In the genomic region with DNA sequence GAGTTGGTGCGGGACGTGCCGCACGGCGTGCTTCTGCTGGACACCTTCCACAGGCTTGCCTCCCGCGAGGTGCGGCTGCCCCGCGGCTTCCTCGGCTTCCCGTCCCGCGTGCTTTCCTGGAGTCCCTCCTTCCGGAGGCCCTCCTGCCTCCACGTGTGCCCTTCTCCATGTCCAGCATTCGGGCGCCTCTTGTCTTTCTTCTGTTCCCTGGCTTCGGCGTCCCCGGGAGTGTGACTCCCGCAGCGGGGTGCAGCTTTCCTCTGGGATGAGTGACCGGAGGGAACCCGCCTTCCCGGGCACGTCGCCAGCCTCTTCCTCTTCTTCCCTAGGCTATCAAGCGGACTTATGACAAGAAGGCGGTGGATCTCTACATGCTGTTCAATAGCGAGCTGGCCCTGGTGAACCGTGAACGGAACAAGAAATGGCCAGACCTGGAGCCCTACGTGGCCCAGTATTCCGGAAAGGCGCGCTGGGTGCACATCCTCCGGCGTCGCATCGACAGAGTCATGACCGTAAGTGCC, we compare ENCODE assay signal across 15 cellular contexts. TPM values are rescaled to one million over a fixed set of nuclear protein-coding genes. Genes with fewer than 3 reads are reported as not detected.
DNase-seq lines count a peak whose midpoint lies in the region; TF ChIP-seq lines count a peak whose summit lies in the region.
"Had no signal": no experiment of that assay in that cellular context is flagged by ENCODE, and none has a peak within 500 bp of the region (broad histone marks: within the 10 kb centered on the region; RNA-seq: fewer than 3 reads in every experiment).

No MANE protein-coding gene starts in this region.

- H3K27ac Mint-ChIP-seq in Caco-2 (ENCODE audit: unreplicated experiment), result peak overlapping the region; percentile 14
- H3K27ac Mint-ChIP-seq: activated CD4-positive, alpha-beta memory T cell treated with anti-CD3 and anti-CD28 coated beads for 36 hours; activated T-cell treated with anti-CD3 and anti-CD28 coated beads, Interleukin-2, amount 50 U/mL, for 72 hours had no signal

- H3K4me1 Mint-ChIP-seq in Caco-2 (ENCODE audit: low read depth, unreplicated experiment), result peaks cover 8% of the 10 kb centered on the region

- H3K36me3 ChIP-seq in Caco-2 (ENCODE audit: control insufficient read depth, insufficient read depth, low read length) (no peaks in the 10 kb centered on the region), fibroblast of lung (ENCODE audit: control insufficient read depth, insufficient read depth, low read length) (no peaks in the 10 kb centered on the region)
- H3K36me3 ChIP-seq: sigmoid colon, tibial artery had no signal

- H3K9me3 ChIP-seq in Caco-2 (no peaks in the 10 kb centered on the region), fibroblast of lung (ENCODE audit: control insufficient read depth, insufficient read depth, low read depth, low read length) (no peaks in the 10 kb centered on the region)
- H3K9me3 ChIP-seq: sigmoid colon, tibial artery had no signal

- intact Hi-C loops in Caco-2 (cut with micrococcal nuclease; ENCODE audit: unreplicated experiment), result loop anchor here (10.0 kb wide), 2 partner anchors 174 to 244 kb away; a partner anchor contains a TSS

- peaks cover 18% of the 10 kb centered on the region for H3K27me3 Mint-ChIP-seq in Caco-2 (ENCODE audit: insufficient read depth, unreplicated experiment)

- BruUV-seq in Caco-2 (replicated peaks; lab: Mats Ljungman, UMichigan), result no TSS peak

- H3K9ac ChIP-seq in fibroblast of lung (ENCODE audit: insufficient read depth, low read length), result no peak overlapping the region

- TF ChIP-seq CTCF in 22Rv1 (IDR thresholded peaks at IDR 0.05) (no peak), Caco-2 (IDR thresholded peaks at IDR 0.05; ENCODE audit: insufficient read depth in 1 of 2, low read depth in 1 of 2, low read length in 1 of 2, severe bottlenecking in 1 of 2, unreplicated experiment in 1 of 2) (no peak), fibroblast of lung (conservative IDR thresholded peaks at IDR 0.05 in 1 of 2, IDR thresholded peaks at IDR 0.05 in 1 of 2; ENCODE audit: low read depth in 1 of 2, low read length in 2 of 2) (no peak)

- POLR2A ChIA-PET in Caco-2 (lab: Charles Lee), result no interaction called here

- H2AFZ ChIP-seq in fibroblast of lung (ENCODE audit: low read length), result no peak overlapping the region

- H3K79me2 ChIP-seq in fibroblast of lung (ENCODE audit: control insufficient read depth, insufficient read depth, low read length), result no peaks in the 10 kb centered on the region

- H3K9me3 Mint-ChIP-seq in Caco-2 (ENCODE audit: unreplicated experiment), result no peaks in the 10 kb centered on the region
- H3K9me3 Mint-ChIP-seq: activated CD4-positive, alpha-beta memory T cell treated with anti-CD3 and anti-CD28 coated beads for 36 hours; activated T-cell treated with anti-CD3 and anti-CD28 coated beads, Interleukin-2, amount 50 U/mL, for 72 hours had no signal

- peak overlapping the region; percentile 8 for H3K4me2 ChIP-seq in fibroblast of lung (ENCODE audit: extremely low read depth, insufficient read depth, low read length)

- H3K36me3 Mint-ChIP-seq in Caco-2 (ENCODE audit: insufficient read depth, unreplicated experiment), result no peaks in the 10 kb centered on the region
- H3K36me3 Mint-ChIP-seq: activated CD4-positive, alpha-beta memory T cell treated with anti-CD3 and anti-CD28 coated beads for 36 hours had no signal

- H3K27me3 ChIP-seq in Caco-2 (replicated peaks; ENCODE audit: control insufficient read depth, insufficient read depth, low read length), result no peaks in the 10 kb centered on the region
- peaks cover 32% of the 10 kb centered on the region for H3K27me3 ChIP-seq in fibroblast of lung (ENCODE audit: control insufficient read depth, insufficient read depth, low read length)

- H3K4me3 Mint-ChIP-seq in Caco-2 (ENCODE audit: unreplicated experiment), result peak overlapping the region; percentile 61
- H3K4me3 Mint-ChIP-seq: activated CD4-positive, alpha-beta memory T cell treated with anti-CD3 and anti-CD28 coated beads for 36 hours; activated T-cell treated with anti-CD3 and anti-CD28 coated beads, Interleukin-2, amount 50 U/mL, for 72 hours had no signal

- H3K27ac ChIP-seq in 22Rv1, result peak overlapping the region; percentile 34; the same call in 1 of the 2 replicates
- H3K27ac ChIP-seq in fibroblast of lung (ENCODE audit: insufficient read depth, low read length), result no peak overlapping the region
- H3K27ac ChIP-seq: sigmoid colon, tibial artery had no signal

- H3K4me3 ChIP-seq in Caco-2 (ENCODE audit: low read depth, low read length), result peak overlapping the region; percentile 12
- H3K4me3 ChIP-seq in fibroblast of lung (replicated peaks in 1 of 4; ENCODE audit: control extremely low read depth in 1 of 4, insufficient read depth in 1 of 4, low read depth in 3 of 4, low read length in 4 of 4), result no peak overlapping the region
- H3K4me3 ChIP-seq: sigmoid colon, tibial artery had no signal

- no peaks in the 10 kb centered on the region for H4K20me1 ChIP-seq in fibroblast of lung (ENCODE audit: control insufficient read depth, extremely low read depth, insufficient read depth, low read length)

- H3K4me1 ChIP-seq in Caco-2 (no peaks in the 10 kb centered on the region; the same call in 1 of the 2 replicates), fibroblast of lung (ENCODE audit: control insufficient read depth, extremely low read depth, insufficient read depth, low read length) (no peaks in the 10 kb centered on the region)
- H3K4me1 ChIP-seq: sigmoid colon, tibial artery had no signal

- CTCF ChIA-PET in Caco-2 (lab: Charles Lee), result no interaction called here

- DNase-seq in Caco-2 (peak in 1 of 2 experiments; percentile 2), NCI-H446 (lab: John Stamatoyannopoulos, UW) (peak; percentile 55 to 58), fibroblast of lung (ENCODE audit: low read depth in 2 of 2) (no peak), middle frontal gyrus (ENCODE audit: extremely low spot score, low spot score) (no peak), NCI-H2171 treated with DMSO at 0.1 percent for 48 hours (lab: John Stamatoyannopoulos, UW) (no peak), GM19238 (ENCODE audit: insufficient read length, low spot score) (no peak)
- no peak for DNase-seq in activated CD4-positive, alpha-beta T cell treated with anti-CD3 and anti-CD28 coated beads for 4 hours
- DNase-seq: activated CD4-positive, alpha-beta memory T cell treated with anti-CD3 and anti-CD28 coated beads for 36 hours; activated T-cell treated with anti-CD3 and anti-CD28 coated beads, Interleukin-2, amount 50 U/mL, for 72 hours; KBM-7; NCI-H2029; sigmoid colon; stimulated activated CD4-positive, alpha-beta T cell treated with anti-CD3 and anti-CD28 coated beads, Interleukin-4, amount 100 ng/mL, for 24 hours; tibial artery had no signal

RNA-seq across cellular contexts. Expression of a gene that starts 23.0 kb away (rescaled TPM):
- total RNA-seq in Caco-2 (2022) (1.9 and 2.8 TPM in 2 replicates), fibroblast of lung (0.17 and 0.26 TPM in 2 replicates)
- polyA plus RNA-seq in fibroblast of lung, result 0.06 and 0.08 TPM in 2 replicates
- polyA plus RNA-seq in fibroblast of lung (2012), result 0.02 and 0.05 TPM in 2 replicates
- 0.07 and 0.43 TPM in 2 replicates for polyA minus RNA-seq in fibroblast of lung (ENCODE audit: low replicate concordance)
- total RNA-seq: activated CD4-positive, alpha-beta memory T cell treated with anti-CD3 and anti-CD28 coated beads for 36 hours had no signal

RNA-seq across cellular contexts. Expression of a gene that starts 35.5 kb away (rescaled TPM):
- total RNA-seq in Caco-2 (2022) (4.1 and 5.1 TPM in 2 replicates), fibroblast of lung (0.26 and 0.33 TPM in 2 replicates)
- polyA plus RNA-seq in fibroblast of lung, result 0.51 and 3.7 TPM in 2 replicates
- 0.53 and 3.2 TPM in 2 replicates for polyA plus RNA-seq in fibroblast of lung (2012)
- polyA minus RNA-seq in fibroblast of lung (ENCODE audit: low replicate concordance), result 0.93 and 7.4 TPM in 2 replicates
- total RNA-seq: activated CD4-positive, alpha-beta memory T cell treated with anti-CD3 and anti-CD28 coated beads for 36 hours; activated T-cell treated with anti-CD3 and anti-CD28 coated beads, Interleukin-2, amount 50 U/mL, for 72 hours had no signal

RNA-seq across cellular contexts. Expression of a gene that starts 52.3 kb away (rescaled TPM):
- 13.6 and 15.2 TPM in 2 replicates for total RNA-seq in Caco-2 (2022)
- 2.3 and 3.1 TPM in 2 replicates for total RNA-seq in fibroblast of lung
- polyA plus RNA-seq in fibroblast of lung, result 3.0 and 7.2 TPM in 2 replicates
- polyA plus RNA-seq in fibroblast of lung (2012), result 4.9 and 10.4 TPM in 2 replicates
- 6.2 and 14.8 TPM in 2 replicates for polyA minus RNA-seq in fibroblast of lung (ENCODE audit: low replicate concordance)

RNA-seq across cellular contexts. Expression of a gene that starts 53.3 kb away (rescaled TPM):
- 9.2 and 11.1 TPM in 2 replicates for total RNA-seq in Caco-2 (2022)
- 23.0 and 24.7 TPM in 2 replicates for total RNA-seq in fibroblast of lung
- polyA plus RNA-seq in fibroblast of lung, result 35.5 and 43.2 TPM in 2 replicates
- 40.7 and 43.3 TPM in 2 replicates for polyA plus RNA-seq in fibroblast of lung (2012)
- polyA minus RNA-seq in fibroblast of lung (ENCODE audit: low replicate concordance), result 123 and 139 TPM in 2 replicates

Comparison
In these comparisons a context has a peak if more than half of its experiments do, and no peak if none do; other contexts are left out.
1. DNase-seq: peak in NCI-H446 (2 of 2); none in fibroblast of lung (0 of 2), middle frontal gyrus (single experiment), activated CD4-positive, alpha-beta T cell treated with anti-CD3 and anti-CD28 coated beads for 4 hours (0 of 2), NCI-H2171 treated with DMSO at 0.1 percent for 48 hours (single experiment) and GM19238 (single experiment).